8 cellular contexts compared by ENCODE assay signal in genomic region chr1:151611832-151612505, GRCh38.
DNase-seq lines count a peak whose midpoint lies in the region; ATAC-seq and TF ChIP-seq lines count a peak whose summit lies in the region.

Gene SNX27, plus strand, starts transcription at chr1:151612050. Its CDS starts 152 bp downstream, at chr1:151612202.

- ATAC-seq in GM19035 (IDR thresholded peaks at IDR 0.05; ENCODE audit: unreplicated experiment) (peak; percentile 94), HG03354 (IDR thresholded peaks at IDR 0.05; ENCODE audit: poor library complexity, severe bottlenecking, unreplicated experiment) (peak; percentile 95)

- no peak for TF ChIP-seq CTCF in AG10803 (conservative IDR thresholded peaks at IDR 0.05; ENCODE audit: low read length)

- DNase-seq in AG10803 (ENCODE audit: low read depth) (peak; percentile 91), NCI-H446 (lab: John Stamatoyannopoulos, UW) (peak; percentile 95 to 96), caudate nucleus (lab: John Stamatoyannopoulos, UW) (peak; percentile 36 to 97 (median 90)), inferior parietal cortex (ENCODE audit: extremely low spot score) (peak; percentile 89)
- peak; percentile 65 to 81 (median 79) for DNase-seq in activated CD4-positive, CD25-positive, alpha-beta regulatory T cell (lab: John Stamatoyannopoulos, UW)
- DNase-seq in stimulated activated CD4-positive, alpha-beta T cell treated with anti-CD3 and anti-CD28 coated beads, Interleukin-12 subunit alpha, Interleukin-12 subunit beta, amount 100 ng/mL, for 24 hours (ENCODE audit: low read depth in 2 of 2): peak; percentile 75 to 83

- peak within 1 kb of the TSS; percentile 88 for H3K27ac ChIP-seq in caudate nucleus (ENCODE audit: low read depth, low read length)

- H3K4me3 ChIP-seq in AG10803 (ENCODE audit: low read length): peak within 1 kb of the TSS; percentile 89

Comparison
In these comparisons a context has a peak if more than half of its experiments do, and no peak if none do; other contexts are left out.
1. Peak in every context shown above with its lines: DNase-seq, ATAC-seq, H3K4me3 ChIP-seq and H3K27ac ChIP-seq.